8 cellular contexts compared by ENCODE assay signal in the genomic region with DNA sequence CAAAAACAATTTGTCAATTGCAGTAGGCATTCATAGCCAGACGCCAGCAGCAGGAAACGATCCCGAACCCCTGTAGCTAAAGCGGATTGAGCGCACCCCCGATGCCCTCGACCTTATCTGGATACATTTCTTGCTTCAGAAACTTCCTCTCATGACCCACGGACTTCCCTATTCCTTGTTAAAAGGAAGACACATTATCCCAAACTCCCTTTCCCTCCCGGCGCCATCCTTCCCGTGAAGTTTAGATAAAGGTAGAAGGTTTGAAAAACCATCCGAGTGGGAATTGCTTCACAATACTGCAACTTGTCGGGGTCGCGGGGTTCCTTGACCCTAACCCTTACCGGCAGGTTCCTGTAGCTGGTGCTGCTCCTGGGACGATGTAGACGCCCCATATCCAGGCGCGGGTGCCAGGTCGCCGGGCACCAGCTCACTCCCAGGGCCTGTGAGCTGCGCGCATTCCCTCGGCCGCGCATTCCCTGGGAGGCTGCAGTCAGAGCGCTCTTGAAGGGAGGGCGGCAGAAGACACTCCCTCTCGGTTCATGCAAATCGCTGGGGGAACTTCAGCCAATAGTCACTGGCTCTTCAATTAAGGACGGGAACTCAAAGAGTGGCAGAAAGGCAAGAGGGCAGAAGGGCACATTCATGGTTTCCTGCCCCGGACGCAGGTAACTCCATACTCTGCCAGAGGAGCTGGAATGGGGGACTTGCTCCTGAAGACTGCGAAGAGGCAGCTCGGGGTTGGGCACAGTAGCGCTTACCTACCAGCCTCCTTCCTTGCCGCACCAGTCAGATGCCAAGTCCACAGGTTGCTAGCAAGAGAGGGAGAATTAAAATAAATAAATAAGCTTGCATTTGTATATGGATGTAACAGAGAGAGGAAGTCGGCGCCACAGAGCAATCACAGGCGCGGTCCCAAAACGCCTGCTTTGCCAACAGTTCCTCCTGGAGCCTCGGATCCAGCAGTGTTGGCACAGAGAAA. TPM values are rescaled to one million over a fixed set of nuclear protein-coding genes. Genes with fewer than 3 reads are reported as not detected.
DNase-seq lines count a peak whose midpoint lies in the region; ATAC-seq, FAIRE-seq and TF ChIP-seq lines count a peak whose summit lies in the region.

No MANE protein-coding gene starts in this region.

- no peak for TF ChIP-seq CTCF in endothelial cell of umbilical vein (IDR thresholded peaks at IDR 0.05; ENCODE audit: extremely low read depth in 1 of 2, insufficient read depth in 1 of 2, low read depth in 1 of 2, low read length in 2 of 2)

- dilution Hi-C loops in endothelial cell of umbilical vein (cut with MboI; ENCODE audit: extremely low pct_ligation_motif_present, low sequenced_read_pairs), result no loop called here

- H3K9ac ChIP-seq in endothelial cell of umbilical vein (replicated peaks; ENCODE audit: extremely low read depth, insufficient read depth, low read length) (no peak overlapping the region), mucosa of rectum (ENCODE audit: low read depth in 1 of 2, low read length in 2 of 2) (peak overlapping the region; percentile 18 to 51)

- H4K20me1 ChIP-seq in endothelial cell of umbilical vein (replicated peaks; ENCODE audit: control insufficient read depth, extremely low read depth, insufficient read depth, low read length), result no peaks in the 10 kb centered on the region

- intact Hi-C loops in endothelial cell of umbilical vein (cut with micrococcal nuclease), result loop anchor here (5.0 to 10.0 kb wide), 2 partner anchors 537 to 970 kb away; no protein-coding TSS in a partner anchor

- H3K4me2 ChIP-seq in endothelial cell of umbilical vein (ENCODE audit: insufficient read depth, low read length), result peak overlapping the region; percentile 53

- H2AFZ ChIP-seq in endothelial cell of umbilical vein (ENCODE audit: low read depth, low read length), result no peak overlapping the region

- H3K27ac ChIP-seq in endothelial cell of umbilical vein (ENCODE audit: insufficient read depth, low read depth, low read length) (no peak overlapping the region), mucosa of rectum (ENCODE audit: low read depth in 2 of 2, low read length in 2 of 2) (peak overlapping the region; percentile 18 to 50)

- FAIRE-seq in endothelial cell of umbilical vein (lab: Jason Lieb, UNC), result no peak

- TF ChIP-seq POLR2A in endothelial cell of umbilical vein (IDR thresholded peaks at IDR 0.05; ENCODE audit: low read depth, low read length), result no peak

- no TSS peak for BruUV-seq in endothelial cell of umbilical vein (replicated peaks; lab: Mats Ljungman, UMichigan)

- no peaks in the 10 kb centered on the region for H3K36me3 ChIP-seq in endothelial cell of umbilical vein (ENCODE audit: control insufficient read depth in 2 of 2, extremely low read depth in 1 of 2, insufficient read depth in 2 of 2, low read length in 2 of 2)
- no peaks in the 10 kb centered on the region for H3K36me3 ChIP-seq in mucosa of rectum (ENCODE audit: control insufficient read depth in 2 of 2, insufficient read depth in 2 of 2, low read length in 2 of 2)

- DNase-seq in DMS79 treated with DMSO at 0.1 percent for 48 hours (lab: John Stamatoyannopoulos, UW) (peak; percentile 90), NCI-H748 treated with DMSO at 0.1 percent for 48 hours (lab: John Stamatoyannopoulos, UW) (peak; percentile 81), endothelial cell of umbilical vein (ENCODE audit: low read depth, low spot score) (peak; percentile 4), GDM1 (lab: John Stamatoyannopoulos, UW) (no peak)

- peak overlapping the region in 1 of 3 experiments; percentile 55 for H3K4me3 ChIP-seq in endothelial cell of umbilical vein (replicated peaks in 1 of 3; ENCODE audit: insufficient read depth in 1 of 3, low read depth in 1 of 3, low read length in 3 of 3)
- H3K4me3 ChIP-seq in mucosa of rectum (ENCODE audit: low read length in 2 of 2), result peak overlapping the region; percentile 51 to 54

- ATAC-seq in HG03520 (IDR thresholded peaks at IDR 0.05; ENCODE audit: unreplicated experiment) (no peak), HG02571 (IDR thresholded peaks at IDR 0.05; ENCODE audit: unreplicated experiment) (no peak), GM21619 (IDR thresholded peaks at IDR 0.05; ENCODE audit: unreplicated experiment) (no peak)

- CTCF ChIA-PET in endothelial cell of umbilical vein (lab: Charles Lee), result no interaction called here

- no peaks in the 10 kb centered on the region for H3K9me1 ChIP-seq in endothelial cell of umbilical vein (replicated peaks; ENCODE audit: control insufficient read depth, extremely low read depth, insufficient read depth, low read length)

- POLR2A ChIA-PET in endothelial cell of umbilical vein (lab: Charles Lee), result no interaction called here

- no peaks in the 10 kb centered on the region for H3K4me1 ChIP-seq in endothelial cell of umbilical vein (ENCODE audit: control insufficient read depth, extremely low read depth, insufficient read depth, low read length)
- peaks cover 0 to 5% of the 10 kb centered on the region in 2 donors for H3K4me1 ChIP-seq in mucosa of rectum (ENCODE audit: control insufficient read depth in 2 of 2, insufficient read depth in 2 of 2, low read length in 2 of 2)

- no peaks in the 10 kb centered on the region for H3K9me3 ChIP-seq in endothelial cell of umbilical vein (replicated peaks; ENCODE audit: control insufficient read depth, insufficient read depth, low read length)
- no peaks in the 10 kb centered on the region for H3K9me3 ChIP-seq in mucosa of rectum (ENCODE audit: control insufficient read depth in 2 of 2, low read length in 2 of 2)

- H3K79me2 ChIP-seq in endothelial cell of umbilical vein (ENCODE audit: control insufficient read depth, insufficient read depth, low read length), result no peaks in the 10 kb centered on the region

- H3K27me3 ChIP-seq in endothelial cell of umbilical vein (ENCODE audit: control insufficient read depth in 2 of 2, insufficient read depth in 2 of 2, low read length in 2 of 2) (peaks cover 27 to 32% of the 10 kb centered on the region in 2 experiments), mucosa of rectum (ENCODE audit: control insufficient read depth in 2 of 2, insufficient read depth in 2 of 2, low read length in 2 of 2) (peaks cover 3 to 4% of the 10 kb centered on the region in 2 donors)

TF ChIP-seq in endothelial cell of umbilical vein, 7 proteins besides CTCF, POLR2A, EP300 and RAD21:
- TF ChIP-seq JUN (IDR thresholded peaks at IDR 0.05; ENCODE audit: borderline replicate concordance, insufficient read depth, insufficient read length, low read depth) (no peak), EZH2 (IDR thresholded peaks at IDR 0.05; ENCODE audit: borderline replicate concordance, low read depth, low read length, severe bottlenecking) (no peak), FOS (IDR thresholded peaks at IDR 0.05; ENCODE audit: borderline replicate concordance, insufficient read depth, low read length) (no peak), POLR2AphosphoS5 (IDR thresholded peaks at IDR 0.05; ENCODE audit: insufficient read depth, low read depth, low read length) (no peak), GATA2 (IDR thresholded peaks at IDR 0.05; ENCODE audit: insufficient read depth, insufficient read length, low read depth, low read length) (no peak), MAX (IDR thresholded peaks at IDR 0.05; ENCODE audit: insufficient read depth, insufficient read length) (no peak), MYC (IDR thresholded peaks at IDR 0.05; ENCODE audit: low read depth, low read length) (no peak)
TF ChIP-seq in endothelial cell of umbilical vein: peak in this region for 0.

RNA-seq across cellular contexts. Expression of gene PCDH20, which starts 0.7 kb away (rescaled TPM):
- not detected in 2 replicates for total RNA-seq in endothelial cell of umbilical vein
- polyA plus RNA-seq in endothelial cell of umbilical vein, result 0.01 TPM in 1 of 2 replicates, not detected in the other
- not detected in 2 replicates for polyA plus RNA-seq in endothelial cell of umbilical vein (2011; cell fraction: cytosol; rRNA removed)
- polyA plus RNA-seq in endothelial cell of umbilical vein (2011; cell fraction: nucleus; rRNA removed), result not detected in 2 replicates
- not detected in 2 replicates for polyA plus RNA-seq in endothelial cell of umbilical vein (2012)
- polyA minus RNA-seq in endothelial cell of umbilical vein, result 0.04 TPM in 1 of 2 replicates, not detected in the other
- not detected for polyA minus RNA-seq in endothelial cell of umbilical vein (2011; cell fraction: cytosol; rRNA and poly(A)+ RNA removed)
- not detected in 2 replicates for polyA minus RNA-seq in endothelial cell of umbilical vein (2011; cell fraction: nucleus; rRNA and poly(A)+ RNA removed)
